ENCODE assay signal across 20 cellular contexts in genomic region chr1:162625624-162626023, GRCh38.
"Had no signal": no experiment of that assay in that cellular context is flagged by ENCODE, and none has a peak within 500 bp of the region (broad histone marks: within the 10 kb centered on the region; RNA-seq: fewer than 3 reads in every experiment).

No MANE protein-coding gene starts in this region.

- ATAC-seq: activated naive CD4-positive, alpha-beta T cell treated with anti-CD3 and anti-CD28 coated beads, Interleukin-2, amount 50 U/mL, for 72 hours; activated T-cell treated with anti-CD3 and anti-CD28 coated beads, Interleukin-2, amount 50 U/mL, for 4 hours; foreskin keratinocyte; left colon; mucosa of descending colon; natural killer cell had no signal

- H3K9me3 ChIP-seq: esophagus squamous epithelium, mucosa of descending colon, right atrium auricular region had no signal

- H3K4me3 ChIP-seq: lung, mucosa of descending colon, right atrium auricular region, skin epidermis had no signal

- H3K4me1 ChIP-seq: foreskin keratinocyte had no signal

- H3K27ac ChIP-seq: foreskin keratinocyte had no signal

- H3K36me3 ChIP-seq: esophagus squamous epithelium, right atrium auricular region had no signal

- H3K27me3 ChIP-seq: esophagus squamous epithelium, foreskin keratinocyte, right atrium auricular region had no signal

- DNase-seq: activated CD4-positive, alpha-beta T cell treated with anti-CD3 and anti-CD28 coated beads, Interleukin-2, amount 50 U/mL, for 48 hours; activated CD4-positive, CD25-positive, alpha-beta regulatory T cell treated with anti-CD3 and anti-CD28 coated beads, Interleukin-2, amount 50 U/mL, for 72 hours; activated gamma-delta T cell; activated T-cell treated with anti-CD3 and anti-CD28 coated beads, Interleukin-2, amount 50 U/mL, for 4 hours; amniotic stem cell; central memory CD4-positive, alpha-beta T cell; cortex of kidney; effector CD4-positive, alpha-beta T cell; esophagus squamous epithelium; foreskin keratinocyte; left colon; mucosa of descending colon; natural killer cell; stimulated activated CD4-positive, alpha-beta T cell treated with anti-CD3 and anti-CD28 coated beads, Interleukin-4, amount 100 ng/mL, for 24 hours; stimulated activated CD8-positive, alpha-beta memory T cell treated with anti-CD3 and anti-CD28 coated beads, Interleukin-4, amount 100 ng/mL, for 48 hours; stimulated activated naive CD4-positive, alpha-beta T cell treated with Interleukin-2 at 50 U/mL for 16 hours had no signal
